8 cellular contexts compared by ENCODE assay signal in the genomic region with DNA sequence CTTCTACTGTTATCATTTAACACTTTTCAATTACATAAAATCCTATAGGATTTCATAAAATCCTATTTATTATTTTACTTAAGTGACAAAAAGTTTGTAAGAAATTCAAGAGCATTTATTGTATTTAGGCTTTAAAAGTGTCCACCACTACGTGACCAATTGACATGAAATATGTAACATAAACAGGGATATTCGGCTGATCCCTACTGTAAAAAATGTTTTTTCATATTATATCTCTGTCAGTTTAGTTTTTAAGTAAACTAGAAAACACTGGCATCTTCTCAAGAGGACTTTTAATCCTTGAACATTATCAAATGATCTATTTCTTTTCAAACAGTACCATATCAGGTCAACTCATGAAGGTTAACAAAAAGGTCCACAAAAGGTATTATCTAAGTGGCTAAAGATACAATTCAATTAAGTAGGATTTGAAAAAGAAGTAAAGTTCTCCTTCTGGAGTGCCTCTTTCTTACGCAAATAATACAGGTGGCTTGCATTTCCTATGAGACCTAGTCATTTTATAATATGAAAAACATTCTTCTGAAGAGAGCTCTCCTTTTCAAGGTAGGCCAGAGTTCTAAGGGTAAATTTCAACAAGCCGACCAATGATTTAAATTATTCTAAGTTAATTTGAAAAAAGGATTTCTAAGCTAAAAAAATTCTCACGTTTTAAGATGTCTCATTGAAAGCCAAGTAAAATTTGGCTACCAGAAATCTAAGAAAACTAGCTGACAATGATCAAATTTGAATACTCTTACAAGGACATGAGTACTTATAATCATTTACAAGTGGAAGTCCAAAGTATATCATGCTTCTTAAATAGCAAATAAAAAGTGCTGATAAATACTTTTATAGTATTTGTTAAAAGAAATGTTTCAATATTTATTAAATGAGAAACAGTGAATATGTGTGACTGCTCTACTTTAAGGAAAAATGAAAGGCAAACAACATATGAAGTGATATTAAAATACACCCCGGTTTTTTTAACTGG.
DNase-seq lines count a peak whose midpoint lies in the region; ATAC-seq lines count a peak whose summit lies in the region.

No MANE protein-coding gene starts in this region.

- ATAC-seq in activated T-cell treated with anti-CD3 and anti-CD28 coated beads, Interleukin-2, amount 50 U/mL, for 72 hours (replicated peaks in 1 of 2), result no peak

- DNase-seq in activated T-cell treated with anti-CD3 and anti-CD28 coated beads, Interleukin-2, amount 50 U/mL, for 72 hours, result no peak
- DNase-seq in activated T-cell treated with anti-CD3 and anti-CD28 coated beads, Interleukin-2, amount 50 U/mL, for 1 hour, result no peak
- no peak for DNase-seq in activated CD4-positive, alpha-beta memory T cell treated with anti-CD3 and anti-CD28 coated beads, Interleukin-2, amount 10 ng/mL, durations not matched to agents 7 days and 5 days
- no peak for DNase-seq in iPS DF 6.9 (ENCODE audit: low read depth, low spot score)
- no peak for DNase-seq in NCI-H187 (lab: John Stamatoyannopoulos, UW)
- DNase-seq in head of caudate nucleus, result no peak
- DNase-seq in GOT3 (lab: John Stamatoyannopoulos, UW), result no peak

- POLR2A ChIA-PET in activated CD4-positive, alpha-beta memory T cell treated with anti-CD3 and anti-CD28 coated beads, Interleukin-2, amount 10 ng/mL, durations not matched to agents 7 days and 5 days (lab: Charles Lee), result interaction anchor here (0.7 to 5.3 kb wide), 13 partner anchors 11 to 1216 kb away, joined by 3 to 58 read pairs (median 17); a partner anchor contains a TSS

- H3K27me3 ChIP-seq in iPS DF 6.9 (ENCODE audit: control insufficient read depth, insufficient read depth, low read length) (no peaks in the 10 kb centered on the region), stomach smooth muscle (ENCODE audit: control insufficient read depth in 1 of 2, insufficient read depth in 2 of 2, low read length in 2 of 2) (no peaks in the 10 kb centered on the region)

- intact Hi-C loops in head of caudate nucleus (cut with DNase I), result loop anchor here (5.0 kb wide), 3 partner anchors 201 to 366 kb away; a partner anchor contains a TSS

- no peaks in the 10 kb centered on the region for H3K4me1 ChIP-seq in iPS DF 6.9 (ENCODE audit: control insufficient read depth, insufficient read depth, low read length)
- no peaks in the 10 kb centered on the region for H3K4me1 ChIP-seq in stomach smooth muscle (ENCODE audit: control insufficient read depth, insufficient read depth, low read length)

- H3K4me3 Mint-ChIP-seq in activated T-cell treated with anti-CD3 and anti-CD28 coated beads, Interleukin-2, amount 50 U/mL, for 72 hours, result peak overlapping the region; percentile 79 to 98
- H3K4me3 Mint-ChIP-seq in activated CD4-positive, alpha-beta memory T cell treated with anti-CD3 and anti-CD28 coated beads, Interleukin-2, amount 10 ng/mL, durations not matched to agents 7 days and 5 days, result peak overlapping the region; percentile 93

- H3K9me3 Mint-ChIP-seq in activated T-cell treated with anti-CD3 and anti-CD28 coated beads, Interleukin-2, amount 50 U/mL, for 72 hours, result no peaks in the 10 kb centered on the region
- no peaks in the 10 kb centered on the region for H3K9me3 Mint-ChIP-seq in activated CD4-positive, alpha-beta memory T cell treated with anti-CD3 and anti-CD28 coated beads, Interleukin-2, amount 10 ng/mL, durations not matched to agents 7 days and 5 days

- peaks cover 44% of the 10 kb centered on the region for H3K4me1 Mint-ChIP-seq in activated T-cell treated with anti-CD3 and anti-CD28 coated beads, Interleukin-2, amount 50 U/mL, for 72 hours (ENCODE audit: low read depth)
- H3K4me1 Mint-ChIP-seq in activated CD4-positive, alpha-beta memory T cell treated with anti-CD3 and anti-CD28 coated beads, Interleukin-2, amount 10 ng/mL, durations not matched to agents 7 days and 5 days, result peaks cover 24% of the 10 kb centered on the region

- peak overlapping the region; percentile 33; the same call in 1 of the 2 replicates for H3K4me3 ChIP-seq in iPS DF 6.9 (ENCODE audit: low read length)
- H3K4me3 ChIP-seq in stomach smooth muscle (ENCODE audit: low read length in 2 of 2), result peak overlapping the region; percentile 81 to 84

- H3K9me3 ChIP-seq in iPS DF 6.9 (ENCODE audit: control insufficient read depth, insufficient read depth, low read length) (no peaks in the 10 kb centered on the region), stomach smooth muscle (ENCODE audit: control insufficient read depth in 2 of 2, low read length in 2 of 2) (no peaks in the 10 kb centered on the region)

- H3K36me3 Mint-ChIP-seq in activated T-cell treated with anti-CD3 and anti-CD28 coated beads, Interleukin-2, amount 50 U/mL, for 72 hours (ENCODE audit: insufficient read depth in 2 of 2), result peaks cover 4 to 8% of the 10 kb centered on the region in 2 donors
- H3K36me3 Mint-ChIP-seq in activated CD4-positive, alpha-beta memory T cell treated with anti-CD3 and anti-CD28 coated beads, Interleukin-2, amount 10 ng/mL, durations not matched to agents 7 days and 5 days (ENCODE audit: low read depth), result peaks cover 27% of the 10 kb centered on the region

- peak overlapping the region; percentile 86 to 95 for H3K9ac ChIP-seq in stomach smooth muscle (ENCODE audit: low read length in 2 of 2)

- no peaks in the 10 kb centered on the region for H3K27me3 Mint-ChIP-seq in activated T-cell treated with anti-CD3 and anti-CD28 coated beads, Interleukin-2, amount 50 U/mL, for 72 hours (ENCODE audit: low read depth)
- H3K27me3 Mint-ChIP-seq in activated CD4-positive, alpha-beta memory T cell treated with anti-CD3 and anti-CD28 coated beads, Interleukin-2, amount 10 ng/mL, durations not matched to agents 7 days and 5 days, result no peaks in the 10 kb centered on the region

- H3K27ac Mint-ChIP-seq in activated T-cell treated with anti-CD3 and anti-CD28 coated beads, Interleukin-2, amount 50 U/mL, for 72 hours, result peak overlapping the region; percentile 98
- peak overlapping the region; percentile 99 for H3K27ac Mint-ChIP-seq in activated CD4-positive, alpha-beta memory T cell treated with anti-CD3 and anti-CD28 coated beads, Interleukin-2, amount 10 ng/mL, durations not matched to agents 7 days and 5 days

- CTCF ChIA-PET in activated CD4-positive, alpha-beta memory T cell treated with anti-CD3 and anti-CD28 coated beads, Interleukin-2, amount 10 ng/mL, durations not matched to agents 7 days and 5 days (lab: Charles Lee), result interaction anchor here (0.6 to 2.4 kb wide), 7 partner anchors 31 to 454 kb away, joined by 3 to 9 read pairs (median 4); no protein-coding TSS in a partner anchor

- no CpG with 5 or more reads among the region's 6 CpGs for WGBS in iPS DF 6.9 (ENCODE audit: insufficient coverage, insufficient read length)

- H3K36me3 ChIP-seq in iPS DF 6.9 (ENCODE audit: control insufficient read depth, insufficient read depth, low read length), result no peaks in the 10 kb centered on the region
- no peaks in the 10 kb centered on the region for H3K36me3 ChIP-seq in stomach smooth muscle (ENCODE audit: control insufficient read depth in 2 of 2, insufficient read depth in 2 of 2, low read length in 2 of 2)

- H3K27ac ChIP-seq in iPS DF 6.9 (ENCODE audit: low read length) (no peak overlapping the region), stomach smooth muscle (ENCODE audit: low read length) (peak overlapping the region; percentile 8)
